In genomic region chr19:45646345-45646698, GRCh38 we compare ENCODE assay signal across 1 cellular context.
TF ChIP-seq lines count a peak whose summit lies in the region.

No MANE protein-coding gene starts in this region.

TF ChIP-seq in K562, 482 proteins besides CTCF, POLR2A, EP300 and RAD21 (continued from another document):
- no peak for TF ChIP-seq TSHZ1 (CRISPR knock-in tag; IDR thresholded peaks at IDR 0.05)
- no peak for TF ChIP-seq BRCA1 (IDR thresholded peaks at IDR 0.05)
- TF ChIP-seq BRCA1 (CRISPR knock-in tag; IDR thresholded peaks at IDR 0.05): no peak
- no peak for TF ChIP-seq RB1 (IDR thresholded peaks at IDR 0.05; ENCODE audit: low read depth)
- TF ChIP-seq HDGF (IDR thresholded peaks at IDR 0.05): no peak
